Comparison of ENCODE assay signal across 8 cellular contexts in the genomic region with DNA sequence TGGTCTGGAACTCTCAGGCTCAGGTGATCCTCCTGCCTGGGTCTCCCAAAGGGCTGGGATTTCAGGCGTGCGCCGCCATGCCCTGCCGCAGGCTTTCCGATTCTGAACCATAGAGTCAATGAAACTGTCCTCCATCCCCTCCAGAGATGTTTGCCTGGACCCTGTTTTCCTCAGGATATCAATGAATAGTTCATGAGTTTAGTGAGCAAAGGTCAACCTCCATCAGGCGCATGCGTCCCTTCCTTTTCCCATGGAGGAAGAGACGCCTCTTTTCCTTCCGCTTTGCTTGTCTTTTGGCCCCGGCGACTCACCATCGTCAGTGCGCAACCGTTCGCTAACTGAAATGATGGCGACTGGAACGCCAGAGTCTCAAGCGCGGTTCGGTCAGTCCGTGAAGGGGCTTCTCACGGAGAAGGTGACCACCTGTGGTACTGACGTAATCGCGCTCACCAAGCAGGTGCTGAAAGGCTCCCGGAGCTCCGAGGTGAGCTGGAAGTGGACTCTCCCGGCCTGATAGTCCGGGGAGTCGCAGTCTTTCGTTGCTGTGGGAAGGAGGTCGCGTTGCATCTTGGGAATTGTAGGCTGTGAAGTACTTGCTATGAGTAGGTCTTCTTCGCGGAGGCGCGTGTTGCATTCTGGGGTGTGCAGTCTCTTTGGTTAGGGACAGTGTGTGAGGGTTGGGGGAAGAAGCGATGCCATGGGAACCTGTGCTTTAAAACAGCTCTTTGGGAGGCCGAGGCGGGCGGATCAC. TPM values are rescaled to one million over a fixed set of nuclear protein-coding genes. Genes with fewer than 3 reads are reported as not detected.
DNase-seq lines count a peak whose midpoint lies in the region; ATAC-seq and TF ChIP-seq lines count a peak whose summit lies in the region.

A gene with protein sequence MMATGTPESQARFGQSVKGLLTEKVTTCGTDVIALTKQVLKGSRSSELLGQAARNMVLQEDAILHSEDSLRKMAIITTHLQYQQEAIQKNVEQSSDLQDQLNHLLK (plus strand): TSS at position 316 of the 751 bp plus-strand sequence. CDS start 28 bp downstream, at position 344.

- peak within 1 kb of the TSS; percentile 99 for H3K27ac Mint-ChIP-seq in activated CD4-positive, alpha-beta T cell treated with anti-CD3 and anti-CD28 coated beads for 36 hours

- intact Hi-C loops in activated CD4-positive, alpha-beta T cell treated with anti-CD3 and anti-CD28 coated beads for 36 hours (cut with DNase I, micrococcal nuclease), result loop anchor here (1.0 to 5.0 kb wide), 13 partner anchors 51 to 1502 kb away; a partner anchor contains a TSS

- H3K36me3 Mint-ChIP-seq in activated CD4-positive, alpha-beta T cell treated with anti-CD3 and anti-CD28 coated beads for 36 hours (ENCODE audit: low read depth), result peaks cover 2% of the 10 kb centered on the region

- ATAC-seq in HG03439 (IDR thresholded peaks at IDR 0.05; ENCODE audit: unreplicated experiment), result peak; percentile 97
- ATAC-seq in activated CD4-positive, alpha-beta T cell treated with anti-CD3 and anti-CD28 coated beads for 36 hours, result peak; percentile 100

- H3K4me1 Mint-ChIP-seq in activated CD4-positive, alpha-beta T cell treated with anti-CD3 and anti-CD28 coated beads for 36 hours, result peaks cover 14% of the 10 kb centered on the region

- no peaks in the 10 kb centered on the region for H3K27me3 Mint-ChIP-seq in activated CD4-positive, alpha-beta T cell treated with anti-CD3 and anti-CD28 coated beads for 36 hours

- DNase-seq in AML-193 (lab: John Stamatoyannopoulos, UW) (peak; percentile 94 to 95), NCI-H510A treated with DMSO at 0.1 percent for 48 hours (lab: John Stamatoyannopoulos, UW) (peak; percentile 96), kidney tubule cell (ENCODE audit: low spot score) (peak; percentile 97)
- peak; percentile 94 for DNase-seq in activated CD4-positive, alpha-beta T cell treated with anti-CD3 and anti-CD28 coated beads for 36 hours
- peak; percentile 62 to 81 (median 74) for DNase-seq in stimulated activated CD4-positive, alpha-beta T cell treated with anti-CD3 and anti-CD28 coated beads, Interleukin-1b, Interleukin-23, amount 100 ng/mL, for 24 hours (ENCODE audit: low read depth in 4 of 4, low spot score in 1 of 4)

- CTCF ChIA-PET in activated CD4-positive, alpha-beta T cell treated with anti-CD3 and anti-CD28 coated beads for 36 hours (lab: Charles Lee), result interaction anchor here (0.6 to 1.3 kb wide), 5 partner anchors 19 to 627 kb away, joined by 3 to 6 read pairs (median 4); a partner anchor contains a TSS

- POLR2A ChIA-PET in activated CD4-positive, alpha-beta T cell treated with anti-CD3 and anti-CD28 coated beads for 36 hours (lab: Charles Lee), result interaction anchor here (0.6 kb wide), 1 partner anchor 200 kb away, joined by 6 read pairs; no protein-coding TSS in a partner anchor

- H3K27ac ChIP-seq in cingulate gyrus (ENCODE audit: low read depth, low read length), result peak within 1 kb of the TSS; percentile 94

- peak; percentile 79 for TF ChIP-seq POLR2A in GM19193 (IDR thresholded peaks at IDR 0.05; ENCODE audit: extremely low read depth, insufficient read depth, insufficient read length)

- no peaks in the 10 kb centered on the region for H3K9me3 Mint-ChIP-seq in activated CD4-positive, alpha-beta T cell treated with anti-CD3 and anti-CD28 coated beads for 36 hours (ENCODE audit: low read depth)

- peak within 1 kb of the TSS; percentile 95 for H3K4me3 Mint-ChIP-seq in activated CD4-positive, alpha-beta T cell treated with anti-CD3 and anti-CD28 coated beads for 36 hours

RNA-seq across cellular contexts. Expression of the gene that starts here (rescaled TPM):
- total RNA-seq in activated CD4-positive, alpha-beta T cell treated with anti-CD3 and anti-CD28 coated beads for 36 hours, result 1 to 10 TPM; 4.5 to 5.1 TPM

Comparison
In these comparisons a context has a peak if more than half of its experiments do, and no peak if none do; other contexts are left out.
1. Peak in every context shown above with its lines: DNase-seq, ATAC-seq and H3K27ac ChIP-seq.